24 cellular contexts compared by ENCODE assay signal in the genomic region with DNA sequence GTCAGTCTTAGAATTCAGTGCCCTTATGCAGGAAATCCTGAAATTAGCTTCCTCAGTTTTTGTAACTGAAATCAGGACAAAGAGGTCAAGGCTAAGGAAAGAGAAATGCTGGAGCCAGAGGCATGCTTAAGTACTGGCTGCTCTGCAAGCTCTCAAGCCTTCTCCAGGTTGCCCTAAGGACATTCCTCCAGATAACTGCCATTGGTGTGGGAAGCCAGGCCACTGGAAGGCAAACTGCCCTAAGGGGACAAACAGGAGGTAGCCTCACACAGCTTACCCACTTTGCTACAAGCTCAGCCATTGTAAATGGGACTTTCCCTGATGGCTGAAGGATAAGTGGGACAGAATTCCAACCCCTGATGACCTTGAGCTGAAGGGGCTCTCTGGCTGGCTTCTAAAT.
"Had no signal": no experiment of that assay in that cellular context is flagged by ENCODE, and none has a peak within 500 bp of the region (broad histone marks: within the 10 kb centered on the region; RNA-seq: fewer than 3 reads in every experiment).

No MANE protein-coding gene starts in this region.

- H2AFZ ChIP-seq: hepatocyte, neural progenitor cell had no signal

- H3K27me3 ChIP-seq: heart right ventricle, hepatocyte, neural progenitor cell, suprapubic skin, tibial artery, uterus had no signal

- H3K4me3 ChIP-seq: heart right ventricle, hepatocyte, lower lobe of right lung, neural progenitor cell, pancreas, prostate gland, skin epidermis, suprapubic skin, thoracic aorta, tibial artery, uterus had no signal

- H3K27ac ChIP-seq: heart right ventricle, hepatocyte, lower lobe of right lung, neural progenitor cell, pancreas, prostate gland, skin epidermis, suprapubic skin, thoracic aorta, tibial artery, uterus had no signal

- DNase-seq: heart right ventricle; kidney glomerular epithelial cell; left cardiac atrium; lower lobe of right lung; mammary epithelial cell; mesenchymal stem cell; naive B cell; natural killer cell; nephron progenitor cell; pancreas; retina; right cardiac atrium; stimulated activated CD4-positive, alpha-beta T cell treated with anti-CD3 and anti-CD28 coated beads, Interleukin-4, amount 100 ng/mL, for 24 hours; stimulated activated naive CD4-positive, alpha-beta T cell; tibial artery; trophoblast cell; uterus had no signal

- H3K9ac ChIP-seq: neural progenitor cell had no signal

- H3K4me2 ChIP-seq: hepatocyte, neural progenitor cell had no signal

- H3K79me2 ChIP-seq: hepatocyte had no signal

- H3K36me3 ChIP-seq: heart right ventricle, lower lobe of right lung, neural progenitor cell, pancreas, prostate gland, suprapubic skin, thoracic aorta, tibial artery, uterus had no signal

- H3K4me1 ChIP-seq: heart right ventricle, lower lobe of right lung, neural progenitor cell, pancreas, prostate gland, suprapubic skin, tibial artery, uterus had no signal

- H3K9me3 ChIP-seq: pancreas, prostate gland, suprapubic skin, thoracic aorta, tibial artery, uterus had no signal

- FAIRE-seq: keratinocyte, pancreas had no signal
